1 cellular context compared by ENCODE assay signal in genomic region chr15:84400017-84400740, GRCh38.
TF ChIP-seq lines count a peak whose summit lies in the region.

No MANE protein-coding gene starts in this region.

TF ChIP-seq in SK-N-SH, 30 proteins besides CTCF, POLR2A, EP300 and RAD21 (continued from another document):
- no peak for TF ChIP-seq SMC3 (IDR thresholded peaks at IDR 0.05; ENCODE audit: low read depth, low read length)
- TF ChIP-seq TEAD4 (IDR thresholded peaks at IDR 0.05; ENCODE audit: borderline replicate concordance, insufficient read depth): no peak
- TF ChIP-seq EZH2phosphoT487 (IDR thresholded peaks at IDR 0.05; ENCODE audit: borderline replicate concordance, low read depth): no peak
- no peak for TF ChIP-seq GATA2 (CRISPR knock-in tag; IDR thresholded peaks at IDR 0.05)
- TF ChIP-seq FOXM1 (IDR thresholded peaks at IDR 0.05; ENCODE audit: low read depth): no peak
- TF ChIP-seq RXRA (IDR thresholded peaks at IDR 0.05; ENCODE audit: borderline replicate concordance, low read depth): no peak
